ENCODE assay signal across 10 cellular contexts in genomic region chr1:154759196-154759595, GRCh38.
DNase-seq lines count a peak whose midpoint lies in the region; ATAC-seq, FAIRE-seq and TF ChIP-seq lines count a peak whose summit lies in the region.
"Had no signal": no experiment of that assay in that cellular context is flagged by ENCODE, and none has a peak within 500 bp of the region (broad histone marks: within the 10 kb centered on the region; RNA-seq: fewer than 3 reads in every experiment).

No MANE protein-coding gene starts in this region.

- H3K9ac ChIP-seq in HepG2 (ENCODE audit: insufficient read depth, low read depth, low read length): no peak overlapping the region

- no TSS peak for BruUV-seq in HepG2 (replicated peaks; lab: Mats Ljungman, UMichigan)

- no peaks in the 10 kb centered on the region for H3K27me3 Mint-ChIP-seq in activated T-cell treated with anti-CD3 and anti-CD28 coated beads, Interleukin-2, amount 50 U/mL, for 24 hours
- peaks cover 75% of the 10 kb centered on the region for H3K27me3 Mint-ChIP-seq in type B pancreatic cell

- CTCF ChIA-PET in HepG2 (lab: Yijun Ruan, JAX; ENCODE audit: low intra/inter-chr PET ratio, low total read pairs): interaction anchor here (3.2 kb wide), 1 partner anchor 89 kb away, joined by 22 read pairs; no protein-coding TSS in a partner anchor

- no peak for TF ChIP-seq CTCF in HepG2 (CRISPR knock-in tag; IDR thresholded peaks at IDR 0.05)
- TF ChIP-seq CTCF in type B pancreatic cell (conservative IDR thresholded peaks at IDR 0.05): no peak
- no peak for TF ChIP-seq CTCF in osteoblast (IDR thresholded peaks at IDR 0.05; ENCODE audit: extremely low read depth, low read depth, low read length)

- H3K4me2 ChIP-seq in HepG2 (ENCODE audit: low read depth, low read length) (no peak overlapping the region), osteoblast (ENCODE audit: insufficient read depth, low read length) (no peak overlapping the region)

- H4K20me1 ChIP-seq in HepG2 (ENCODE audit: insufficient read depth, low read length): no peaks in the 10 kb centered on the region
- no peaks in the 10 kb centered on the region for H4K20me1 ChIP-seq in osteoblast (ENCODE audit: insufficient read depth, low read length)

- H3K36me3 ChIP-seq in HepG2 (replicated peaks in 1 of 2; ENCODE audit: control insufficient read depth in 1 of 2, insufficient read depth in 2 of 2, low read length in 2 of 2): no peaks in the 10 kb centered on the region
- no peaks in the 10 kb centered on the region for H3K36me3 ChIP-seq in osteoblast (ENCODE audit: insufficient read depth, low read length)

- in situ Hi-C loops in HepG2 (cut with HindIII; ENCODE audit: extremely low pct_ligation_motif_present, low pct_unique_long_range_greater_than_20kb) (loop anchor here (10.0 kb wide), 1 partner anchor 94 kb away; no protein-coding TSS in a partner anchor), ACHN (cut with HindIII; ENCODE audit: low pct_ligation_motif_present, low pct_unique_long_range_greater_than_20kb, low sequenced_read_pairs) (no loop called here)

- peak; percentile 7 for DNase-seq in T-helper 22 cell (ENCODE audit: low read depth)
- DNase-seq in activated T-cell treated with anti-CD3 and anti-CD28 coated beads, Interleukin-2, amount 50 U/mL, for 24 hours: peak; percentile 73
- no peak for DNase-seq in HepG2 (ENCODE audit: low spot score)
- peak; percentile 47 to 56 for DNase-seq in stimulated activated CD8-positive, alpha-beta memory T cell treated with anti-CD3 and anti-CD28 coated beads, Interleukin-4, amount 100 ng/mL, for 4 hours (ENCODE audit: low read depth in 2 of 2, low spot score in 1 of 2)
- no peak for DNase-seq in ACHN
- DNase-seq in type B pancreatic cell (ENCODE audit: extremely low spot score, unreplicated experiment): no peak
- DNase-seq in osteoblast (ENCODE audit: insufficient read length, low spot score, missing footprints): no peak
- DNase-seq: NCI-H2081 treated with DMSO at 0.1 percent for 48 hours, SHP77 had no signal

- H3K4me3 ChIP-seq in HepG2 (replicated peaks in 1 of 3; ENCODE audit: insufficient read depth in 1 of 3, low read depth in 2 of 3, low read length in 3 of 3) (no peak overlapping the region), osteoblast (ENCODE audit: insufficient read depth, low read length) (no peak overlapping the region)

- H3K27ac ChIP-seq in HepG2 (ENCODE audit: extremely low read length, insufficient read depth, low read length) (no peak overlapping the region), osteoblast (ENCODE audit: low read depth, low read length) (no peak overlapping the region)

- POLR2A ChIA-PET in HepG2 (lab: Yijun Ruan, JAX): no interaction called here

- H2AFZ ChIP-seq in HepG2 (ENCODE audit: low read length) (no peak overlapping the region), osteoblast (ENCODE audit: low read length) (no peak overlapping the region)

- intact Hi-C loops in HepG2 (cut with micrococcal nuclease; ENCODE audit: unreplicated experiment): no loop called here

- peaks cover 64% of the 10 kb centered on the region for H3K4me1 Mint-ChIP-seq in activated T-cell treated with anti-CD3 and anti-CD28 coated beads, Interleukin-2, amount 50 U/mL, for 24 hours (ENCODE audit: low read depth)
- no peaks in the 10 kb centered on the region for H3K4me1 Mint-ChIP-seq in type B pancreatic cell (ENCODE audit: unreplicated experiment)

- TF ChIP-seq EP300 in HepG2 (IDR thresholded peaks at IDR 0.05; ENCODE audit: low read depth in 2 of 2, low read length in 2 of 2) (no peak), HepG2 (CRISPR knock-in tag; IDR thresholded peaks at IDR 0.05; ENCODE audit: borderline replicate concordance) (no peak)

- no peaks in the 10 kb centered on the region for H3K36me3 Mint-ChIP-seq in activated T-cell treated with anti-CD3 and anti-CD28 coated beads, Interleukin-2, amount 50 U/mL, for 24 hours (ENCODE audit: low read depth)
- H3K36me3 Mint-ChIP-seq in type B pancreatic cell: no peaks in the 10 kb centered on the region

- TF ChIP-seq POLR2A in HepG2 (IDR thresholded peaks at IDR 0.05; ENCODE audit: insufficient read depth in 1 of 2, low read depth in 2 of 2, low read length in 2 of 2): no peak

- TF ChIP-seq RAD21 in HepG2 (CRISPR knock-in tag; IDR thresholded peaks at IDR 0.05): no peak

- H3K79me2 ChIP-seq in HepG2 (ENCODE audit: insufficient read depth, low read length) (no peaks in the 10 kb centered on the region), osteoblast (ENCODE audit: insufficient read depth, low read length) (no peaks in the 10 kb centered on the region)

- WGBS in HepG2 (ENCODE audit: low lambda C conversion rate): 31% methylated on average over 7 of the region's 7 CpGs

- no peak for FAIRE-seq in HepG2 (lab: Jason Lieb, UNC)

- H3K4me3 Mint-ChIP-seq in activated T-cell treated with anti-CD3 and anti-CD28 coated beads, Interleukin-2, amount 50 U/mL, for 24 hours: peak overlapping the region; percentile 68
- H3K4me3 Mint-ChIP-seq in type B pancreatic cell: no peak overlapping the region

- H3K4me1 ChIP-seq in HepG2 (ENCODE audit: insufficient read depth, low read length) (no peaks in the 10 kb centered on the region), osteoblast (ENCODE audit: insufficient read depth, low read length) (no peaks in the 10 kb centered on the region)

- peaks cover 0 to 3% of the 10 kb centered on the region in 2 experiments; a peak in 2 of 5 replicates for H3K27me3 ChIP-seq in HepG2 (ENCODE audit: control insufficient read depth in 1 of 2, insufficient read depth in 2 of 2, low read length in 2 of 2)
- peaks cover 57% of the 10 kb centered on the region for H3K27me3 ChIP-seq in osteoblast (ENCODE audit: insufficient read depth, low read length)

- no peak for ATAC-seq in HepG2
- no peak for ATAC-seq in GM19328 (IDR thresholded peaks at IDR 0.05; ENCODE audit: unreplicated experiment)

- H3K9me3 ChIP-seq in HepG2 (ENCODE audit: low read length): no peaks in the 10 kb centered on the region
- peaks cover 2% of the 10 kb centered on the region for H3K9me3 ChIP-seq in osteoblast (ENCODE audit: low read depth, low read length)

- peak overlapping the region; percentile 98 for H3K27ac Mint-ChIP-seq in activated T-cell treated with anti-CD3 and anti-CD28 coated beads, Interleukin-2, amount 50 U/mL, for 24 hours
- H3K27ac Mint-ChIP-seq in type B pancreatic cell: no peak overlapping the region

- H3K9me3 Mint-ChIP-seq in activated T-cell treated with anti-CD3 and anti-CD28 coated beads, Interleukin-2, amount 50 U/mL, for 24 hours: no peaks in the 10 kb centered on the region
- H3K9me3 Mint-ChIP-seq in type B pancreatic cell: no peaks in the 10 kb centered on the region

TF ChIP-seq in HepG2, 621 proteins besides CTCF, POLR2A, EP300 and RAD21:
- TF ChIP-seq ATF7 (IDR thresholded peaks at IDR 0.05): peak; percentile 51
- no peak for TF ChIP-seq ATF7 (CRISPR knock-in tag; IDR thresholded peaks at IDR 0.05)
- peak; percentile 84 for TF ChIP-seq CREB1 (IDR thresholded peaks at IDR 0.05)
- TF ChIP-seq CREB1 (CRISPR knock-in tag; IDR thresholded peaks at IDR 0.05): no peak
- TF ChIP-seq, protein P1, sequence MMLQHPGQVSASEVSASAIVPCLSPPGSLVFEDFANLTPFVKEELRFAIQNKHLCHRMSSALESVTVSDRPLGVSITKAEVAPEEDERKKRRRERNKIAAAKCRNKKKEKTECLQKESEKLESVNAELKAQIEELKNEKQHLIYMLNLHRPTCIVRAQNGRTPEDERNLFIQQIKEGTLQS (CRISPR knock-in tag; IDR thresholded peaks at IDR 0.05): no peak

Comparison
In these comparisons a context has a peak if more than half of its experiments do, and no peak if none do; other contexts are left out.
1. DNase-seq: peak in T-helper 22 cell (single experiment), activated T-cell treated with anti-CD3 and anti-CD28 coated beads, Interleukin-2, amount 50 U/mL, for 24 hours (single experiment) and stimulated activated CD8-positive, alpha-beta memory T cell treated with anti-CD3 and anti-CD28 coated beads, Interleukin-4, amount 100 ng/mL, for 4 hours (2 of 2); none in HepG2 (single experiment), ACHN (single experiment), type B pancreatic cell (single experiment) and osteoblast (single experiment).